Comparison of ENCODE assay signal across 16 cellular contexts in genomic region chr6:89693207-89693606, GRCh38. TPM values are rescaled to one million over a fixed set of nuclear protein-coding genes. Genes with fewer than 3 reads are reported as not detected.
A peak's percentile ranks its signal among the peaks of the same experiment; 100 is the strongest.
DNase-seq lines count a peak whose midpoint lies in the region; ATAC-seq, FAIRE-seq and TF ChIP-seq lines count a peak whose summit lies in the region.
"Had no signal": no experiment of that assay in that cellular context is flagged by ENCODE, and none has a peak within 500 bp of the region (broad histone marks: within the 10 kb centered on the region; RNA-seq: fewer than 3 reads in every experiment).

No MANE protein-coding gene starts in this region.

- no peak for TF ChIP-seq CTCF in IMR-90 (conservative IDR thresholded peaks at IDR 0.05; ENCODE audit: low read depth, low read length)
- no peak for TF ChIP-seq CTCF in bronchial epithelial cell (IDR thresholded peaks at IDR 0.05; ENCODE audit: insufficient read depth, low read length, severe bottlenecking)
- no peak for TF ChIP-seq CTCF in nephron progenitor cell (IDR thresholded peaks at IDR 0.05)

- no CpG with 5 or more reads among the region's 2 CpGs for WGBS in IMR-90 (ENCODE audit: extremely low coverage in 2 of 2, insufficient read length in 1 of 2), 2 experiments

- H3K14ac ChIP-seq in IMR-90 (replicated peaks; ENCODE audit: low read depth, low read length) = no peak overlapping the region

- dilution Hi-C loops in IMR-90 (cut with HindIII; ENCODE audit: low sequenced_read_pairs, unreplicated experiment) = no loop called here

- DNase-seq in ELR (ENCODE audit: low read depth) = peak; percentile 20
- peak; percentile 28 for DNase-seq in IMR-90
- peak; percentile 4 for DNase-seq in bronchial epithelial cell (ENCODE audit: low read depth)
- no peak for DNase-seq in nephron progenitor cell
- no peak for DNase-seq in NCI-H69 (lab: John Stamatoyannopoulos, UW)
- no peak for DNase-seq in SK-N-DZ (ENCODE audit: low spot score)
- DNase-seq: Calu3; CD4-positive, alpha-beta T cell; DMS 273 treated with DMSO at 0.1 percent for 48 hours had no signal

- ATAC-seq in IMR-90 (ENCODE audit: low read depth) = 0 out of 2 replicates have a peak, but pooled peaks have one; percentile 32
- ATAC-seq in GM19351 (IDR thresholded peaks at IDR 0.05; ENCODE audit: unreplicated experiment) = no peak
- ATAC-seq: HCT116 had no signal

- H3K27me3 Mint-ChIP-seq in nephron progenitor cell (ENCODE audit: low read depth, poor library complexity) = no peaks in the 10 kb centered on the region
- H3K27me3 Mint-ChIP-seq: B cell; CD4-positive, alpha-beta T cell; IgD-negative memory B cell had no signal

- no peak overlapping the region for H2AK9ac ChIP-seq in IMR-90 (replicated peaks; ENCODE audit: low read depth, low read length, poor library complexity)

- no peak overlapping the region for H2AK5ac ChIP-seq in IMR-90 (ENCODE audit: low read depth, low read length)

- peaks cover 47% of the 10 kb centered on the region for H3K36me3 ChIP-seq in IMR-90 (ENCODE audit: control insufficient read depth, insufficient read depth, low read length)
- peaks cover 18% of the 10 kb centered on the region for H3K36me3 ChIP-seq in bronchial epithelial cell (ENCODE audit: control insufficient read depth, insufficient read depth, low read length)

- no peaks in the 10 kb centered on the region for H3K9me3 ChIP-seq in IMR-90 (ENCODE audit: control insufficient read depth, insufficient read depth, low read length)

- H4K5ac ChIP-seq in IMR-90 (ENCODE audit: low read depth, low read length) = no peak overlapping the region

- H3K23ac ChIP-seq in IMR-90 (ENCODE audit: low read depth, low read length) = no peak overlapping the region

- no peak overlapping the region for H3K4me3 Mint-ChIP-seq in nephron progenitor cell
- H3K4me3 Mint-ChIP-seq: B cell; CD4-positive, alpha-beta T cell; IgD-negative memory B cell had no signal

- no peak overlapping the region for H2BK5ac ChIP-seq in IMR-90 (ENCODE audit: low read depth, low read length, poor library complexity, severe bottlenecking)

- no peak overlapping the region for H3K4me2 ChIP-seq in IMR-90 (ENCODE audit: low read depth, low read length)

- no peak overlapping the region for H4K91ac ChIP-seq in IMR-90 (ENCODE audit: insufficient read depth, low read depth, low read length)

- TF ChIP-seq POLR2A in IMR-90 (IDR thresholded peaks at IDR 0.05; ENCODE audit: low read depth, low read length) = no peak

- H3K4me1 ChIP-seq in IMR-90 (ENCODE audit: control insufficient read depth, insufficient read depth, low read length) = no peaks in the 10 kb centered on the region

- POLR2A ChIA-PET in IMR-90 (lab: Charles Lee; ENCODE audit: unreplicated experiment) = no interaction called here

- no peaks in the 10 kb centered on the region for H3K4me1 Mint-ChIP-seq in nephron progenitor cell

- H3K4me3 ChIP-seq in IMR-90 (ENCODE audit: insufficient read depth, low read depth, low read length) = no peak overlapping the region
- H3K4me3 ChIP-seq in bronchial epithelial cell (ENCODE audit: low read depth, low read length) = no peak overlapping the region

- no peak overlapping the region for H3K18ac ChIP-seq in IMR-90 (ENCODE audit: low read depth, low read length)

- H4K8ac ChIP-seq in IMR-90 (ENCODE audit: low read depth in 2 of 2, low read length in 2 of 2) = no peak overlapping the region

- no peaks in the 10 kb centered on the region for H3K27me3 ChIP-seq in IMR-90 (ENCODE audit: control insufficient read depth, insufficient read depth, low read length)
- no peaks in the 10 kb centered on the region for H3K27me3 ChIP-seq in bronchial epithelial cell (ENCODE audit: control insufficient read depth, insufficient read depth, low read length)

- FAIRE-seq in bronchial epithelial cell (lab: Jason Lieb, UNC) = no peak
- FAIRE-seq: A204.1, G401.6, GM12891 had no signal

- no peak overlapping the region for H3K56ac ChIP-seq in IMR-90 (ENCODE audit: extremely low read depth, insufficient read depth, low read length)

- no peak overlapping the region for H2BK20ac ChIP-seq in IMR-90 (ENCODE audit: low read depth, low read length)

- no peak overlapping the region for H2BK120ac ChIP-seq in IMR-90 (ENCODE audit: low read depth, low read length)

- H4K20me1 ChIP-seq in IMR-90 (ENCODE audit: insufficient read depth, low read length) = no peaks in the 10 kb centered on the region

- H2BK15ac ChIP-seq in IMR-90 (ENCODE audit: low read depth, low read length) = no peak overlapping the region

- H3K27ac ChIP-seq in IMR-90 (ENCODE audit: insufficient read depth, low read length) = no peak overlapping the region

- peak overlapping the region; percentile 60 for H3K27ac Mint-ChIP-seq in nephron progenitor cell
- H3K27ac Mint-ChIP-seq: B cell; CD4-positive, alpha-beta T cell had no signal

- in situ Hi-C loops in IMR-90 (cut with MboI; ENCODE audit: low sequenced_read_pairs) = no loop called here

- no peak for TF ChIP-seq RAD21 in IMR-90 (IDR thresholded peaks at IDR 0.05; ENCODE audit: low read length)

- no TSS peak for BruUV-seq in IMR-90 (replicated peaks; lab: Mats Ljungman, UMichigan)

- H2AFZ ChIP-seq in IMR-90 (replicated peaks; ENCODE audit: low read length, poor library complexity) = no peak overlapping the region

- H3K9ac ChIP-seq in IMR-90 (ENCODE audit: low read depth, low read length) = no peak overlapping the region

- H3K9me3 Mint-ChIP-seq in nephron progenitor cell = no peaks in the 10 kb centered on the region
- H3K9me3 Mint-ChIP-seq: CD4-positive, alpha-beta T cell; IgD-negative memory B cell had no signal

- intact Hi-C loops in IMR-90 (cut with micrococcal nuclease) = no loop called here

- H3K9me1 ChIP-seq in IMR-90 (ENCODE audit: insufficient read depth, low read length) = no peaks in the 10 kb centered on the region

- CTCF ChIA-PET in IMR-90 (lab: Yijun Ruan, JAX) = no interaction called here

- H3K36me3 Mint-ChIP-seq in nephron progenitor cell (ENCODE audit: low read depth) = peaks cover 68% of the 10 kb centered on the region

- H3K79me1 ChIP-seq in IMR-90 (ENCODE audit: low read depth in 1 of 2, low read length in 2 of 2) = no peaks in the 10 kb centered on the region

- H3K4ac ChIP-seq in IMR-90 (ENCODE audit: low read depth, low read length) = no peak overlapping the region

TF ChIP-seq in IMR-90, 13 proteins besides CTCF, POLR2A, EP300 and RAD21:
- no peak for TF ChIP-seq RFX5 (IDR thresholded peaks at IDR 0.05; ENCODE audit: low read depth, low read length)
- no peak for TF ChIP-seq BHLHE40 (IDR thresholded peaks at IDR 0.05; ENCODE audit: low read depth, low read length)
- TF ChIP-seq FOS (IDR thresholded peaks at IDR 0.05; ENCODE audit: low read depth, low read length) = no peak
- no peak for TF ChIP-seq CEBPB (IDR thresholded peaks at IDR 0.05; ENCODE audit: low read depth, low read length)
- TF ChIP-seq NFE2L2 (IDR thresholded peaks at IDR 0.05; ENCODE audit: low read depth, low read length) = no peak
- TF ChIP-seq CHD1 (IDR thresholded peaks at IDR 0.05; ENCODE audit: low read depth, low read length) = no peak
- TF ChIP-seq ELK1 (IDR thresholded peaks at IDR 0.05; ENCODE audit: borderline replicate concordance, low read depth, low read length) = no peak
- TF ChIP-seq MAFK (IDR thresholded peaks at IDR 0.05; ENCODE audit: low read depth, low read length) = no peak
- TF ChIP-seq SMC3 (IDR thresholded peaks at IDR 0.05; ENCODE audit: low read depth, low read length) = no peak
- TF ChIP-seq MAZ (IDR thresholded peaks at IDR 0.05; ENCODE audit: borderline replicate concordance, low read depth, low read length) = no peak
- TF ChIP-seq USF2 (IDR thresholded peaks at IDR 0.05; ENCODE audit: low read depth, low read length) = no peak
- no peak for TF ChIP-seq MXI1 (IDR thresholded peaks at IDR 0.05; ENCODE audit: borderline replicate concordance, low read depth, low read length)
- no peak for TF ChIP-seq RCOR1 (IDR thresholded peaks at IDR 0.05; ENCODE audit: insufficient replicate concordance, low read length)

RNA-seq across cellular contexts. Expression of gene LYRM2, which starts 54.7 kb away (rescaled TPM):
- total RNA-seq in IMR-90 (2012; rRNA removed) (22.8 and 24.0 TPM in 2 replicates), bronchial epithelial cell (9.7 and 14.6 TPM in 2 replicates)
- polyA plus RNA-seq in IMR-90 (2012; rRNA removed) = 14.0 and 14.8 TPM in 2 replicates
- polyA plus RNA-seq in IMR-90 (2012; cell fraction: cytosol; rRNA removed) = 1.7 and 2.3 TPM in 2 replicates
- 0.40 and 3.2 TPM in 2 replicates for polyA plus RNA-seq in IMR-90 (2012; cell fraction: nucleus; rRNA removed; ENCODE audit: low replicate concordance)
- 29.2 and 32.3 TPM in 2 replicates for polyA plus RNA-seq in SK-N-DZ (2014; cell fraction: cytosol; rRNA removed)
- polyA plus RNA-seq in SK-N-DZ (2014; cell fraction: nucleus; rRNA removed) = 9.5 and 15.8 TPM in 2 replicates

Comparison
In these comparisons a context has a peak if more than half of its experiments do, and no peak if none do; other contexts are left out.
1. DNase-seq: peak in ELR (single experiment), IMR-90 (single experiment) and bronchial epithelial cell (single experiment); none in nephron progenitor cell (single experiment), NCI-H69 (single experiment) and SK-N-DZ (single experiment).